1 cellular context compared by ENCODE assay signal in the genomic region with DNA sequence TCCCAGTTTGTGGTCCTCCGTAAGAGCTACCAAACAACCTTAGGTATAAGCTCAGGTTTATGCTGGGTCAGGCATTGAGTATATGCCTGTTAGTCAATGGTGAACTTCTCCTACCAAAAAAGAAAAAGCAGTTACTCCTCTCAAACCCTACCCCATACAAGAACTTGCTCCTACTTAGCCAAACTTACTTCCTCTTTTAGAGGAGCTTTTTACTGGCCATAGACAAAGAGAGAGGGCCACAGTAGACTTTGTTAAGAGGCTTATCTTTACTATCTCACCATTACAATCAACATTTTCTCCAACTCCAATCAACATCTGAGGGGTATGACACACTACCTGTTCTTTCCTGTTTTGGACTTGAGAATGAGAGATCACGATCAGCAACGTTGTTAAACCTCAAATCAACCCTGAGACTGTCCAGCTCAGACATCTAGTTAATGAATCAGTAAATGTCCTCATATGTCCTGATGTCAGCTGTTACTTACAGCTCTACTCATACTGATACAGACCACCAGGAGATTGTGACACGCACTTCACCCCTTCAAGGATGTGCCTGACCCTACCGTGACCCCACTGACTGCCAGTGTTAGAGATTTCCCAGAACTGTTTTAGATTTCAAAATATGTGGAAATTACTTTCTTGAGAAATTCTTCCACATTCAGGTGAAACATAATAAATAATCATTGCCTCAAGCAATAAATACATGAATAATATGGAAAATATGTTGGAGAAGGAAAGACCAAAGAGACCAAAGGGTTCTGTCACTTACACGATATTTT.
TF ChIP-seq lines count a peak whose summit lies in the region.

No MANE protein-coding gene starts in this region.

TF ChIP-seq in GM23338, 12 proteins besides CTCF, POLR2A, EP300 and RAD21 (continued from another document):
- TF ChIP-seq, protein P1, sequence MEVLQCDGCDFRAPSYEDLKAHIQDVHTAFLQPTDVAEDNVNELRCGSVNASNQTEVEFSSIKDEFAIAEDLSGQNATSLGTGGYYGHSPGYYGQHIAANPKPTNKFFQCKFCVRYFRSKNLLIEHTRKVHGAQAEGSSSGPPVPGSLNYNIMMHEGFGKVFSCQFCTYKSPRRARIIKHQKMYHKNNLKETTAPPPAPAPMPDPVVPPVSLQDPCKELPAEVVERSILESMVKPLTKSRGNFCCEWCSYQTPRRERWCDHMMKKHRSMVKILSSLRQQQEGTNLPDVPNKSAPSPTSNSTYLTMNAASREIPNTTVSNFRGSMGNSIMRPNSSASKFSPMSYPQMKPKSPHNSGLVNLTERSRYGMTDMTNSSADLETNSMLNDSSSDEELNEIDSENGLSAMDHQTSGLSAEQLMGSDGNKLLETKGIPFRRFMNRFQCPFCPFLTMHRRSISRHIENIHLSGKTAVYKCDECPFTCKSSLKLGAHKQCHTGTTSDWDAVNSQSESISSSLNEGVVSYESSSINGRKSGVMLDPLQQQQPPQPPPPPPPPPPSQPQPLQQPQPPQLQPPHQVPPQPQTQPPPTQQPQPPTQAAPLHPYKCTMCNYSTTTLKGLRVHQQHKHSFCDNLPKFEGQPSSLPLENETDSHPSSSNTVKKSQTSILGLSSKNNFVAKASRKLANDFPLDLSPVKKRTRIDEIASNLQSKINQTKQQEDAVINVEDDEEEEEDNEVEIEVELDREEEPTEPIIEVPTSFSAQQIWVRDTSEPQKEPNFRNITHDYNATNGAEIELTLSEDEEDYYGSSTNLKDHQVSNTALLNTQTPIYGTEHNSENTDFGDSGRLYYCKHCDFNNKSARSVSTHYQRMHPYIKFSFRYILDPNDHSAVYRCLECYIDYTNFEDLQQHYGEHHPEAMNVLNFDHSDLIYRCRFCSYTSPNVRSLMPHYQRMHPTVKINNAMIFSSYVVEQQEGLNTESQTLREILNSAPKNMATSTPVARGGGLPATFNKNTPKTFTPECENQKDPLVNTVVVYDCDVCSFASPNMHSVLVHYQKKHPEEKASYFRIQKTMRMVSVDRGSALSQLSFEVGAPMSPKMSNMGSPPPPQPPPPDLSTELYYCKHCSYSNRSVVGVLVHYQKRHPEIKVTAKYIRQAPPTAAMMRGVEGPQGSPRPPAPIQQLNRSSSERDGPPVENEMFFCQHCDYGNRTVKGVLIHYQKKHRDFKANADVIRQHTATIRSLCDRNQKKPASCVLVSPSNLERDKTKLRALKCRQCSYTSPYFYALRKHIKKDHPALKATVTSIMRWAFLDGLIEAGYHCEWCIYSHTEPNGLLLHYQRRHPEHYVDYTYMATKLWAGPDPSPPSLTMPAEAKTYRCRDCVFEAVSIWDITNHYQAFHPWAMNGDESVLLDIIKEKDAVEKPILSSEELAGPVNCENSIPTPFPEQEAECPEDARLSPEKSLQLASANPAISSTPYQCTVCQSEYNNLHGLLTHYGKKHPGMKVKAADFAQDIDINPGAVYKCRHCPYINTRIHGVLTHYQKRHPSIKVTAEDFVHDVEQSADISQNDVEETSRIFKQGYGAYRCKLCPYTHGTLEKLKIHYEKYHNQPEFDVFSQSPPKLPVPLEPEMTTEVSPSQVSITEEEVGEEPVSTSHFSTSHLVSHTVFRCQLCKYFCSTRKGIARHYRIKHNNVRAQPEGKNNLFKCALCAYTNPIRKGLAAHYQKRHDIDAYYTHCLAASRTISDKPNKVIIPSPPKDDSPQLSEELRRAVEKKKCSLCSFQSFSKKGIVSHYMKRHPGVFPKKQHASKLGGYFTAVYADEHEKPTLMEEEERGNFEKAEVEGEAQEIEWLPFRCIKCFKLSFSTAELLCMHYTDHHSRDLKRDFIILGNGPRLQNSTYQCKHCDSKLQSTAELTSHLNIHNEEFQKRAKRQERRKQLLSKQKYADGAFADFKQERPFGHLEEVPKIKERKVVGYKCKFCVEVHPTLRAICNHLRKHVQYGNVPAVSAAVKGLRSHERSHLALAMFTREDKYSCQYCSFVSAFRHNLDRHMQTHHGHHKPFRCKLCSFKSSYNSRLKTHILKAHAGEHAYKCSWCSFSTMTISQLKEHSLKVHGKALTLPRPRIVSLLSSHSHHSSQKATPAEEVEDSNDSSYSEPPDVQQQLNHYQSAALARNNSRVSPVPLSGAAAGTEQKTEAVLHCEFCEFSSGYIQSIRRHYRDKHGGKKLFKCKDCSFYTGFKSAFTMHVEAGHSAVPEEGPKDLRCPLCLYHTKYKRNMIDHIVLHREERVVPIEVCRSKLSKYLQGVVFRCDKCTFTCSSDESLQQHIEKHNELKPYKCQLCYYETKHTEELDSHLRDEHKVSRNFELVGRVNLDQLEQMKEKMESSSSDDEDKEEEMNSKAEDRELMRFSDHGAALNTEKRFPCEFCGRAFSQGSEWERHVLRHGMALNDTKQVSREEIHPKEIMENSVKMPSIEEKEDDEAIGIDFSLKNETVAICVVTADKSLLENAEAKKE (CRISPR knock-in tag; IDR thresholded peaks at IDR 0.05), result no peak
- TF ChIP-seq JUNB (IDR thresholded peaks at IDR 0.05; ENCODE audit: unreplicated experiment), result no peak
